ENCODE assay signal across 21 cellular contexts in genomic region chr10:47008769-47009168, GRCh38.
A peak's percentile ranks its signal among the peaks of the same experiment; 100 is the strongest.
DNase-seq lines count a peak whose midpoint lies in the region; ATAC-seq lines count a peak whose summit lies in the region.
"Had no signal": no experiment of that assay in that cellular context is flagged by ENCODE, and none has a peak within 500 bp of the region (broad histone marks: within the 10 kb centered on the region; RNA-seq: fewer than 3 reads in every experiment).

No MANE protein-coding gene starts in this region.

- no peak overlapping the region for H3K4me3 ChIP-seq in mucosa of rectum (ENCODE audit: low read length in 2 of 2)
- H3K4me3 ChIP-seq: A549, GM23338, SK-N-MC had no signal

- H3K36me3 ChIP-seq in mucosa of rectum (ENCODE audit: control insufficient read depth in 2 of 2, insufficient read depth in 2 of 2, low read length in 2 of 2), result no peaks in the 10 kb centered on the region

- H3K27me3 ChIP-seq in mucosa of rectum (ENCODE audit: control insufficient read depth in 2 of 2, insufficient read depth in 2 of 2, low read length in 2 of 2), result no peaks in the 10 kb centered on the region

- H3K4me1 ChIP-seq in mucosa of rectum (ENCODE audit: control insufficient read depth in 2 of 2, insufficient read depth in 2 of 2, low read length in 2 of 2), result peaks cover 0 to 13% of the 10 kb centered on the region in 2 donors
- H3K4me1 ChIP-seq: A549 had no signal

- peak overlapping the region; percentile 74 to 86 for H3K27ac ChIP-seq in mucosa of rectum (ENCODE audit: low read depth in 2 of 2, low read length in 2 of 2)
- H3K27ac ChIP-seq: A549, SK-N-MC had no signal

- ATAC-seq in GM18858 (IDR thresholded peaks at IDR 0.05; ENCODE audit: unreplicated experiment), result no peak
- no peak for ATAC-seq in HG03439 (IDR thresholded peaks at IDR 0.05; ENCODE audit: unreplicated experiment)
- ATAC-seq in HG03025 (IDR thresholded peaks at IDR 0.05; ENCODE audit: low FRiP score, unreplicated experiment), result no peak
- ATAC-seq in HG03565 (IDR thresholded peaks at IDR 0.05; ENCODE audit: unreplicated experiment), result no peak
- ATAC-seq: GM23338 had no signal

- no peaks in the 10 kb centered on the region for H3K9me3 ChIP-seq in mucosa of rectum (ENCODE audit: control insufficient read depth in 2 of 2, low read length in 2 of 2)
- H3K9me3 ChIP-seq: A549 had no signal

- no peak overlapping the region for H3K9ac ChIP-seq in mucosa of rectum (ENCODE audit: low read depth in 1 of 2, low read length in 2 of 2)

- peak; percentile 17 for DNase-seq in AG08395 (ENCODE audit: low spot score)
- DNase-seq in DMS79 (lab: John Stamatoyannopoulos, UW), result peak; percentile 65
- DNase-seq in astrocyte of the hippocampus (ENCODE audit: low read depth, low spot score), result peak; percentile 35
- DNase-seq: C1 segment of cervical spinal cord; CD8-positive, alpha-beta memory T cell; HCEC 1CT; KBM-7; NCI-H187; NCI-H2107; NCI-H446 treated with DMSO at 0.1 percent for 48 hours; NCI-H69; NK-92 treated with Interleukin-12 subunit alpha and Interleukin-12 subunit beta, amount 100 ng/mL, for 24 hours; SHP77 had no signal
